ENCODE assay signal across 9 cellular contexts in genomic region chr2:74459377-74460118, GRCh38. TPM values are rescaled to one million over a fixed set of nuclear protein-coding genes. Genes with fewer than 3 reads are reported as not detected.
A peak's percentile ranks its signal among the peaks of the same experiment; 100 is the strongest.
DNase-seq lines count a peak whose midpoint lies in the region; ATAC-seq and TF ChIP-seq lines count a peak whose summit lies in the region.
"Had no signal": no experiment of that assay in that cellular context is flagged by ENCODE, and none has a peak within 500 bp of the region (broad histone marks: within the 10 kb centered on the region; RNA-seq: fewer than 3 reads in every experiment).

No MANE protein-coding gene starts in this region.

- H3K4me1 ChIP-seq in fibroblast of lung (ENCODE audit: control insufficient read depth, extremely low read depth, insufficient read depth, low read length) (peaks cover 19% of the 10 kb centered on the region), prostate gland (replicated peaks) (peaks cover 8% of the 10 kb centered on the region)

- H3K4me3 ChIP-seq in fibroblast of lung (replicated peaks in 1 of 4; ENCODE audit: control extremely low read depth in 1 of 4, insufficient read depth in 1 of 4, low read depth in 3 of 4, low read length in 4 of 4) (peak overlapping the region in 2 of 4 experiments; percentile 81 to 88), prostate gland (peak overlapping the region in 1 of 2 donors; percentile 73)

- POLR2A ChIA-PET in activated CD4-positive, alpha-beta T cell treated with anti-CD3 and anti-CD28 coated beads, Interleukin-2, amount 10 ng/mL, durations not matched to agents 7 days and 5 days (lab: Charles Lee), result interaction anchor here (1.1 kb wide), 1 partner anchor 8 kb away, joined by 3 read pairs; no protein-coding TSS in a partner anchor
- POLR2A ChIA-PET in T-cell (lab: Charles Lee), result interaction anchor here in 1 of 2 donors (1.7 kb wide), 1 partner anchor 9 kb away, joined by 5 read pairs; no protein-coding TSS in a partner anchor

- intact Hi-C loops in prostate gland (cut with DNase I), result no loop called here

- peak overlapping the region; percentile 91 for H3K4me3 Mint-ChIP-seq in activated CD4-positive, alpha-beta T cell treated with anti-CD3 and anti-CD28 coated beads, Interleukin-2, amount 10 ng/mL, durations not matched to agents 7 days and 5 days
- peak overlapping the region; percentile 93 to 99 (median 97) for H3K4me3 Mint-ChIP-seq in T-cell
- H3K4me3 Mint-ChIP-seq in stimulated activated effector memory CD8-positive, alpha-beta T cell treated with anti-CD3 and anti-CD28 coated beads, Interleukin-12 subunit alpha, Interleukin-12 subunit beta, amount 100 ng/mL, for 72 hours, result peak overlapping the region; percentile 98

- H3K27ac Mint-ChIP-seq in activated CD4-positive, alpha-beta T cell treated with anti-CD3 and anti-CD28 coated beads, Interleukin-2, amount 10 ng/mL, durations not matched to agents 7 days and 5 days, result peak overlapping the region; percentile 98
- H3K27ac Mint-ChIP-seq in T-cell, result peak overlapping the region; percentile 89 to 99
- peak overlapping the region; percentile 97 for H3K27ac Mint-ChIP-seq in stimulated activated effector memory CD8-positive, alpha-beta T cell treated with anti-CD3 and anti-CD28 coated beads, Interleukin-12 subunit alpha, Interleukin-12 subunit beta, amount 100 ng/mL, for 72 hours

- ATAC-seq in T-cell (replicated peaks in 1 of 4), result no peak
- no peak for ATAC-seq in stimulated activated effector memory CD8-positive, alpha-beta T cell treated with anti-CD3 and anti-CD28 coated beads, Interleukin-12 subunit alpha, Interleukin-12 subunit beta, amount 100 ng/mL, for 72 hours

- H3K27ac ChIP-seq in fibroblast of lung (ENCODE audit: insufficient read depth, low read length) (no peak overlapping the region), caudate nucleus (ENCODE audit: low read depth, low read length) (no peak overlapping the region), prostate gland (peak overlapping the region in 1 of 2 donors; percentile 99)

- no peak overlapping the region for H3K9ac ChIP-seq in fibroblast of lung (ENCODE audit: insufficient read depth, low read length)

- no peak for TF ChIP-seq POLR2A in prostate gland (IDR thresholded peaks at IDR 0.05)

- H3K27me3 Mint-ChIP-seq in activated CD4-positive, alpha-beta T cell treated with anti-CD3 and anti-CD28 coated beads, Interleukin-2, amount 10 ng/mL, durations not matched to agents 7 days and 5 days, result no peaks in the 10 kb centered on the region
- no peaks in the 10 kb centered on the region for H3K27me3 Mint-ChIP-seq in T-cell

- H3K4me2 ChIP-seq in fibroblast of lung (ENCODE audit: extremely low read depth, insufficient read depth, low read length), result peak overlapping the region; percentile 49

- H3K36me3 Mint-ChIP-seq in activated CD4-positive, alpha-beta T cell treated with anti-CD3 and anti-CD28 coated beads, Interleukin-2, amount 10 ng/mL, durations not matched to agents 7 days and 5 days (ENCODE audit: low read depth), result peaks cover 28% of the 10 kb centered on the region
- H3K36me3 Mint-ChIP-seq in T-cell, result peaks cover 5% of the 10 kb centered on the region
- H3K36me3 Mint-ChIP-seq in stimulated activated effector memory CD8-positive, alpha-beta T cell treated with anti-CD3 and anti-CD28 coated beads, Interleukin-12 subunit alpha, Interleukin-12 subunit beta, amount 100 ng/mL, for 72 hours, result peaks cover 91% of the 10 kb centered on the region

- no peak overlapping the region for H2AFZ ChIP-seq in fibroblast of lung (ENCODE audit: low read length)

- H3K27me3 ChIP-seq in fibroblast of lung (ENCODE audit: control insufficient read depth, insufficient read depth, low read length) (no peaks in the 10 kb centered on the region), prostate gland (replicated peaks; ENCODE audit: insufficient read depth) (no peaks in the 10 kb centered on the region)

- H3K36me3 ChIP-seq in fibroblast of lung (ENCODE audit: control insufficient read depth, insufficient read depth, low read length) (peaks cover 15% of the 10 kb centered on the region), prostate gland (peaks cover 0 to 5% of the 10 kb centered on the region in 2 donors)

- no peaks in the 10 kb centered on the region for H3K9me3 Mint-ChIP-seq in activated CD4-positive, alpha-beta T cell treated with anti-CD3 and anti-CD28 coated beads, Interleukin-2, amount 10 ng/mL, durations not matched to agents 7 days and 5 days
- H3K9me3 Mint-ChIP-seq in T-cell, result no peaks in the 10 kb centered on the region
- H3K9me3 Mint-ChIP-seq in stimulated activated effector memory CD8-positive, alpha-beta T cell treated with anti-CD3 and anti-CD28 coated beads, Interleukin-12 subunit alpha, Interleukin-12 subunit beta, amount 100 ng/mL, for 72 hours, result no peaks in the 10 kb centered on the region

- peaks cover 11% of the 10 kb centered on the region for H3K79me2 ChIP-seq in fibroblast of lung (ENCODE audit: control insufficient read depth, insufficient read depth, low read length)

- 73% methylated on average over 14 of the region's 14 CpGs for WGBS in prostate gland

- no peaks in the 10 kb centered on the region for H4K20me1 ChIP-seq in fibroblast of lung (ENCODE audit: control insufficient read depth, extremely low read depth, insufficient read depth, low read length)

- no peak for DNase-seq in activated CD4-positive, alpha-beta T cell treated with anti-CD3 and anti-CD28 coated beads, Interleukin-2, amount 10 ng/mL, durations not matched to agents 7 days and 5 days
- DNase-seq in activated CD4-positive, alpha-beta T cell treated with anti-CD3 and anti-CD28 coated beads for 1 hour, result no peak
- DNase-seq in T-cell (no peak), fibroblast of lung (ENCODE audit: low read depth in 2 of 2) (no peak), GM19238 (ENCODE audit: insufficient read length, low spot score) (no peak), caudate nucleus (lab: John Stamatoyannopoulos, UW) (no peak), prostate gland (ENCODE audit: low spot score) (no peak)
- DNase-seq in stimulated activated effector memory CD8-positive, alpha-beta T cell treated with anti-CD3 and anti-CD28 coated beads, Interleukin-12 subunit alpha, Interleukin-12 subunit beta, amount 100 ng/mL, for 72 hours (ENCODE audit: low spot score in 2 of 2), result no peak
- DNase-seq: NCI-H1436 had no signal

- CTCF ChIA-PET in activated CD4-positive, alpha-beta T cell treated with anti-CD3 and anti-CD28 coated beads, Interleukin-2, amount 10 ng/mL, durations not matched to agents 7 days and 5 days (lab: Charles Lee), result interaction anchor here (1.3 to 9.8 kb wide), 6 partner anchors 8 to 23 kb away, joined by 3 to 66 read pairs (median 8); partner anchors contain the start of genes CCDC142, MRPL53 and TTC31
- CTCF ChIA-PET in T-cell (lab: Charles Lee), result interaction anchor here in 1 of 2 donors (0.5 to 1.9 kb wide), 3 partner anchors 8 to 15 kb away, joined by 3 to 13 read pairs (median 5); partner anchors contain the start of gene MRPL53

- TF ChIP-seq CTCF in fibroblast of lung (conservative IDR thresholded peaks at IDR 0.05 in 1 of 2, IDR thresholded peaks at IDR 0.05 in 1 of 2; ENCODE audit: low read depth in 1 of 2, low read length in 2 of 2), result no peak
- TF ChIP-seq CTCF in prostate gland (IDR thresholded peaks at IDR 0.05), result no peak

- H3K9me3 ChIP-seq in fibroblast of lung (ENCODE audit: control insufficient read depth, insufficient read depth, low read depth, low read length) (no peaks in the 10 kb centered on the region), prostate gland (no peaks in the 10 kb centered on the region)

- peaks cover 61% of the 10 kb centered on the region for H3K4me1 Mint-ChIP-seq in activated CD4-positive, alpha-beta T cell treated with anti-CD3 and anti-CD28 coated beads, Interleukin-2, amount 10 ng/mL, durations not matched to agents 7 days and 5 days
- H3K4me1 Mint-ChIP-seq in T-cell, result peaks cover 62 to 73% (median 69%) of the 10 kb centered on the region in 3 donors
- H3K4me1 Mint-ChIP-seq in stimulated activated effector memory CD8-positive, alpha-beta T cell treated with anti-CD3 and anti-CD28 coated beads, Interleukin-12 subunit alpha, Interleukin-12 subunit beta, amount 100 ng/mL, for 72 hours, result peaks cover 72% of the 10 kb centered on the region

RNA-seq across cellular contexts. Expression of gene WBP1, which starts 1.3 kb away (rescaled TPM):
- total RNA-seq in activated CD4-positive, alpha-beta T cell treated with anti-CD3 and anti-CD28 coated beads, Interleukin-2, amount 10 ng/mL, durations not matched to agents 7 days and 5 days, result 10 to 100 TPM; 52.5 to 52.6 TPM
- total RNA-seq in T-cell (100 to 1,000 TPM in 2 of 5 donors, 10 to 100 TPM in 3; 80.2 to 104 (median 98.2) TPM), fibroblast of lung (48.8 and 78.1 TPM in 2 replicates), prostate gland (100 to 1,000 TPM in 1 of 2 donors, 10 to 100 TPM in 1; 73.3 to 158 TPM)
- 43.8 and 45.8 TPM in 2 replicates for polyA plus RNA-seq in fibroblast of lung
- 70.8 and 71.3 TPM in 2 replicates for polyA plus RNA-seq in fibroblast of lung (2012)
- polyA minus RNA-seq in fibroblast of lung (ENCODE audit: low replicate concordance), result 134 and 199 TPM in 2 replicates

RNA-seq across cellular contexts. Expression of gene INO80B, which starts 4.7 kb away (rescaled TPM):
- 10 to 100 TPM; 28.9 to 32.1 TPM for total RNA-seq in activated CD4-positive, alpha-beta T cell treated with anti-CD3 and anti-CD28 coated beads, Interleukin-2, amount 10 ng/mL, durations not matched to agents 7 days and 5 days
- total RNA-seq in T-cell, result 10 to 100 TPM; 44.5 to 70.8 (median 68.4) TPM
- 13.0 and 14.9 TPM in 2 replicates for total RNA-seq in fibroblast of lung
- polyA plus RNA-seq in fibroblast of lung, result 6.9 TPM in 2 replicates
- polyA plus RNA-seq in fibroblast of lung (2012), result 19.6 and 21.3 TPM in 2 replicates
- polyA minus RNA-seq in fibroblast of lung (ENCODE audit: low replicate concordance), result 4.1 and 8.4 TPM in 2 replicates
- total RNA-seq in prostate gland, result 10 to 100 TPM; 28.3 to 46.7 TPM

RNA-seq across cellular contexts. Expression of gene MOGS, which starts 5.6 kb away (rescaled TPM):
- total RNA-seq in activated CD4-positive, alpha-beta T cell treated with anti-CD3 and anti-CD28 coated beads, Interleukin-2, amount 10 ng/mL, durations not matched to agents 7 days and 5 days, result 10 to 100 TPM; 55.4 to 62.6 TPM
- total RNA-seq in T-cell, result 100 to 1,000 TPM in 1 of 5 donors, 10 to 100 TPM in 4; 72.0 to 114 (median 93.8) TPM
- 49.1 and 56.0 TPM in 2 replicates for total RNA-seq in fibroblast of lung
- polyA plus RNA-seq in fibroblast of lung, result 37.1 and 39.5 TPM in 2 replicates
- polyA plus RNA-seq in fibroblast of lung (2012), result 32.1 and 35.0 TPM in 2 replicates
- polyA minus RNA-seq in fibroblast of lung (ENCODE audit: low replicate concordance), result 72.9 and 117 TPM in 2 replicates
- 10 to 100 TPM; 57.1 to 68.3 TPM for total RNA-seq in prostate gland

RNA-seq across cellular contexts. Expression of gene MRPL53, which starts 12.9 kb away (rescaled TPM):
- total RNA-seq in activated CD4-positive, alpha-beta T cell treated with anti-CD3 and anti-CD28 coated beads, Interleukin-2, amount 10 ng/mL, durations not matched to agents 7 days and 5 days, result 10 to 100 TPM; 72.5 to 83.1 TPM
- 10 to 100 TPM; 53.9 to 77.9 (median 59.4) TPM for total RNA-seq in T-cell
- 38.0 and 45.4 TPM in 2 replicates for total RNA-seq in fibroblast of lung
- 30.1 and 33.9 TPM in 2 replicates for polyA plus RNA-seq in fibroblast of lung
- polyA plus RNA-seq in fibroblast of lung (2012), result 94.2 and 107 TPM in 2 replicates
- 9.5 and 33.6 TPM in 2 replicates for polyA minus RNA-seq in fibroblast of lung (ENCODE audit: low replicate concordance)
- 10 to 100 TPM; 28.2 to 63.3 TPM for total RNA-seq in prostate gland

RNA-seq across cellular contexts. Expression of gene RTKN, which starts 17.8 kb away (rescaled TPM):
- total RNA-seq in activated CD4-positive, alpha-beta T cell treated with anti-CD3 and anti-CD28 coated beads, Interleukin-2, amount 10 ng/mL, durations not matched to agents 7 days and 5 days, result under 1 TPM; 0.62 to 0.82 TPM
- 1 to 10 TPM in 1 of 5 donors, under 1 TPM in 3, not detected in 1; 0.93 to 1.7 (median 0.96) TPM for total RNA-seq in T-cell
- total RNA-seq in fibroblast of lung, result 11.8 and 16.0 TPM in 2 replicates
- polyA plus RNA-seq in fibroblast of lung, result 8.3 and 10.0 TPM in 2 replicates
- polyA plus RNA-seq in fibroblast of lung (2012), result 8.2 and 11.3 TPM in 2 replicates
- 10.6 and 20.2 TPM in 2 replicates for polyA minus RNA-seq in fibroblast of lung (ENCODE audit: low replicate concordance)
- 10 to 100 TPM; 24.5 to 26.0 TPM for total RNA-seq in prostate gland
